9 cellular contexts compared by ENCODE assay signal in genomic region chr2:170525566-170525900, GRCh38.
DNase-seq lines count a peak whose midpoint lies in the region; ATAC-seq, FAIRE-seq and TF ChIP-seq lines count a peak whose summit lies in the region.
"Had no signal": no experiment of that assay in that cellular context is flagged by ENCODE, and none has a peak within 500 bp of the region (broad histone marks: within the 10 kb centered on the region; RNA-seq: fewer than 3 reads in every experiment).

No MANE protein-coding gene starts in this region.

- H2BK20ac ChIP-seq in IMR-90 (ENCODE audit: low read depth, low read length), result no peak overlapping the region

- no peaks in the 10 kb centered on the region for H3K9me1 ChIP-seq in IMR-90 (ENCODE audit: insufficient read depth, low read length)

- no peak overlapping the region for H3K56ac ChIP-seq in IMR-90 (ENCODE audit: extremely low read depth, insufficient read depth, low read length)

- TF ChIP-seq EP300 in HepG2 (IDR thresholded peaks at IDR 0.05; ENCODE audit: low read depth in 2 of 2, low read length in 2 of 2) (no peak), HepG2 (CRISPR knock-in tag; IDR thresholded peaks at IDR 0.05; ENCODE audit: borderline replicate concordance) (no peak)

- no peak overlapping the region for H2AK9ac ChIP-seq in IMR-90 (replicated peaks; ENCODE audit: low read depth, low read length, poor library complexity)

- dilution Hi-C loops in IMR-90 (cut with HindIII; ENCODE audit: low sequenced_read_pairs, unreplicated experiment), result no loop called here

- no peak overlapping the region for H4K91ac ChIP-seq in IMR-90 (ENCODE audit: insufficient read depth, low read depth, low read length)
- H4K91ac ChIP-seq in neuronal stem cell (ENCODE audit: low read depth, low read length, poor library complexity), result no peak overlapping the region

- intact Hi-C loops in IMR-90 (cut with micrococcal nuclease) (no loop called here), HepG2 (cut with micrococcal nuclease; ENCODE audit: unreplicated experiment) (no loop called here)

- H3K4me3 ChIP-seq in IMR-90 (ENCODE audit: insufficient read depth, low read depth, low read length) (no peak overlapping the region), cardiac fibroblast (replicated peaks in 1 of 2; ENCODE audit: low read depth in 2 of 2, low read length in 2 of 2) (no peak overlapping the region), HepG2 (replicated peaks in 1 of 3; ENCODE audit: insufficient read depth in 1 of 3, low read depth in 2 of 3, low read length in 3 of 3) (no peak overlapping the region), neuronal stem cell (ENCODE audit: low read length in 2 of 2) (no peak overlapping the region)
- H3K4me3 ChIP-seq: spleen had no signal

- ATAC-seq in IMR-90 (ENCODE audit: low read depth) (peak; percentile 84), HepG2 (no peak)

- WGBS in IMR-90 (ENCODE audit: extremely low coverage in 2 of 2, insufficient read length in 1 of 2), 2 experiments, result 0% methylated on average over 2 of the region's 5 CpGs; no CpG with 5 or more reads in 1 of the 2 experiments
- WGBS in HepG2 (ENCODE audit: low lambda C conversion rate), result 33% methylated on average over 5 of the region's 5 CpGs
- no CpG with 5 or more reads among the region's 5 CpGs for WGBS in neuronal stem cell (ENCODE audit: extremely low coverage in 2 of 2, insufficient read length in 2 of 2, insufficient replicate concordance in 1 of 2), 2 donors

- no peak for TF ChIP-seq CTCF in IMR-90 (conservative IDR thresholded peaks at IDR 0.05; ENCODE audit: low read depth, low read length)
- no peak for TF ChIP-seq CTCF in cardiac fibroblast (IDR thresholded peaks at IDR 0.05; ENCODE audit: low read depth, low read length)
- TF ChIP-seq CTCF in HepG2 (CRISPR knock-in tag; IDR thresholded peaks at IDR 0.05), result no peak

- H2AK5ac ChIP-seq in IMR-90 (ENCODE audit: low read depth, low read length) (no peak overlapping the region), neuronal stem cell (ENCODE audit: low read depth, low read length) (no peak overlapping the region)

- peaks cover 2% of the 10 kb centered on the region; the same call in 1 of the 2 replicates for H3K4me1 ChIP-seq in IMR-90 (ENCODE audit: control insufficient read depth, insufficient read depth, low read length)
- peaks cover 17% of the 10 kb centered on the region for H3K4me1 ChIP-seq in HepG2 (ENCODE audit: insufficient read depth, low read length)
- H3K4me1 ChIP-seq in neuronal stem cell (ENCODE audit: control insufficient read depth in 2 of 2, insufficient read depth in 1 of 2, low read depth in 1 of 2, low read length in 2 of 2), result peaks cover 0 to 11% of the 10 kb centered on the region in 2 donors
- H3K4me1 ChIP-seq: spleen had no signal

- TF ChIP-seq POLR2A in IMR-90 (IDR thresholded peaks at IDR 0.05; ENCODE audit: low read depth, low read length) (no peak), HepG2 (IDR thresholded peaks at IDR 0.05; ENCODE audit: insufficient read depth in 1 of 2, low read depth in 2 of 2, low read length in 2 of 2) (no peak)

- no peak overlapping the region for H4K8ac ChIP-seq in IMR-90 (ENCODE audit: low read depth in 2 of 2, low read length in 2 of 2)
- no peak overlapping the region for H4K8ac ChIP-seq in neuronal stem cell (ENCODE audit: low read depth, low read length)

- H2BK12ac ChIP-seq in neuronal stem cell (ENCODE audit: low read length), result no peak overlapping the region

- H3K4me2 ChIP-seq in IMR-90 (ENCODE audit: low read depth, low read length) (0 out of 2 replicates have a peak overlapping the region, but pooled peaks have one; percentile 31), HepG2 (ENCODE audit: low read depth, low read length) (no peak overlapping the region), neuronal stem cell (ENCODE audit: insufficient read depth, low read length, poor library complexity, severe bottlenecking) (no peak overlapping the region)

- FAIRE-seq in HepG2 (lab: Jason Lieb, UNC) (no peak), urothelium cell line (lab: Jason Lieb, UNC) (no peak)

- H3K27ac ChIP-seq in IMR-90 (ENCODE audit: insufficient read depth, low read length) (no peak overlapping the region), HepG2 (ENCODE audit: extremely low read length, insufficient read depth, low read length) (no peak overlapping the region), neuronal stem cell (replicated peaks; ENCODE audit: low read length) (no peak overlapping the region)
- H3K27ac ChIP-seq: spleen had no signal

- H3K23ac ChIP-seq in IMR-90 (ENCODE audit: low read depth, low read length), result no peak overlapping the region
- no peak overlapping the region for H3K23ac ChIP-seq in neuronal stem cell (ENCODE audit: low read depth, low read length, poor library complexity)

- CTCF ChIA-PET in IMR-90 (lab: Yijun Ruan, JAX), result interaction anchor here (0.7 kb wide), 1 partner anchor 52 kb away, joined by 3 read pairs; no protein-coding TSS in a partner anchor
- CTCF ChIA-PET in HepG2 (lab: Yijun Ruan, JAX; ENCODE audit: low intra/inter-chr PET ratio, low total read pairs), result no interaction called here

- H3K14ac ChIP-seq in IMR-90 (replicated peaks; ENCODE audit: low read depth, low read length) (no peak overlapping the region), neuronal stem cell (ENCODE audit: low read length) (no peak overlapping the region)

- no peaks in the 10 kb centered on the region for H3K79me1 ChIP-seq in IMR-90 (ENCODE audit: low read depth in 1 of 2, low read length in 2 of 2)
- no peaks in the 10 kb centered on the region for H3K79me1 ChIP-seq in neuronal stem cell (ENCODE audit: low read depth, low read length)

- in situ Hi-C loops in IMR-90 (cut with MboI; ENCODE audit: low sequenced_read_pairs) (no loop called here), HepG2 (cut with HindIII; ENCODE audit: extremely low pct_ligation_motif_present, low pct_unique_long_range_greater_than_20kb) (no loop called here)

- H2BK15ac ChIP-seq in IMR-90 (ENCODE audit: low read depth, low read length), result no peak overlapping the region
- no peak overlapping the region for H2BK15ac ChIP-seq in neuronal stem cell (ENCODE audit: low read length)

- BruUV-seq in IMR-90 (replicated peaks; lab: Mats Ljungman, UMichigan) (no TSS peak), HepG2 (replicated peaks; lab: Mats Ljungman, UMichigan) (no TSS peak)

- TF ChIP-seq RAD21 in IMR-90 (IDR thresholded peaks at IDR 0.05; ENCODE audit: low read length), result no peak
- TF ChIP-seq RAD21 in HepG2 (CRISPR knock-in tag; IDR thresholded peaks at IDR 0.05), result no peak

- H3K9ac ChIP-seq in IMR-90 (ENCODE audit: low read depth, low read length), result no peak overlapping the region
- H3K9ac ChIP-seq in HepG2 (ENCODE audit: insufficient read depth, low read depth, low read length), result no peak overlapping the region
- no peak overlapping the region for H3K9ac ChIP-seq in neuronal stem cell (ENCODE audit: low read depth, low read length, poor library complexity)

- H3K4ac ChIP-seq in IMR-90 (ENCODE audit: low read depth, low read length) (no peak overlapping the region), neuronal stem cell (ENCODE audit: low read length) (no peak overlapping the region)

- H2AFZ ChIP-seq in IMR-90 (replicated peaks; ENCODE audit: low read length, poor library complexity) (peak overlapping the region; percentile 9), HepG2 (ENCODE audit: low read length) (no peak overlapping the region), neuronal stem cell (ENCODE audit: low read length) (no peak overlapping the region)

- H4K20me1 ChIP-seq in IMR-90 (ENCODE audit: insufficient read depth, low read length), result no peaks in the 10 kb centered on the region
- H4K20me1 ChIP-seq in HepG2 (ENCODE audit: insufficient read depth, low read length), result no peaks in the 10 kb centered on the region

- H3K18ac ChIP-seq in IMR-90 (ENCODE audit: low read depth, low read length) (no peak overlapping the region), neuronal stem cell (ENCODE audit: low read length) (no peak overlapping the region)

- H3K27me3 ChIP-seq in IMR-90 (ENCODE audit: control insufficient read depth, insufficient read depth, low read length) (peaks cover 2% of the 10 kb centered on the region; the same call in 1 of the 2 replicates), HepG2 (ENCODE audit: control insufficient read depth in 1 of 2, insufficient read depth in 2 of 2, low read length in 2 of 2) (peaks cover 2 to 46% of the 10 kb centered on the region in 2 experiments; a peak in 3 of 5 replicates), neuronal stem cell (ENCODE audit: control insufficient read depth in 3 of 3, insufficient read depth in 3 of 3, low read depth in 1 of 3, low read length in 3 of 3) (peaks cover 0 to 3% (median 0%) of the 10 kb centered on the region in 3 experiments)

- H3K79me2 ChIP-seq in HepG2 (ENCODE audit: insufficient read depth, low read length), result no peaks in the 10 kb centered on the region

- no peak overlapping the region for H2BK5ac ChIP-seq in IMR-90 (ENCODE audit: low read depth, low read length, poor library complexity, severe bottlenecking)
- H2BK5ac ChIP-seq in neuronal stem cell (ENCODE audit: low read length), result no peak overlapping the region

- POLR2A ChIA-PET in IMR-90 (lab: Charles Lee; ENCODE audit: unreplicated experiment) (no interaction called here), HepG2 (lab: Yijun Ruan, JAX) (no interaction called here)

- no peak overlapping the region for H4K5ac ChIP-seq in IMR-90 (ENCODE audit: low read depth, low read length)

- DNase-seq in IMR-90 (peak; percentile 94), cardiac fibroblast (ENCODE audit: low read depth in 2 of 2) (peak; percentile 94 to 97), HepG2 (ENCODE audit: low spot score) (peak; percentile 24), urothelium cell line (ENCODE audit: low spot score) (peak; percentile 92), neuronal stem cell (ENCODE audit: low spot score) (no peak), NCI-H524 treated with DMSO at 0.1 percent for 48 hours (lab: John Stamatoyannopoulos, UW) (no peak)
- DNase-seq in NK-92 treated with Interleukin-12 subunit alpha and Interleukin-12 subunit beta, amount 100 ng/mL, for 24 hours (lab: John Stamatoyannopoulos, UW), result no peak
- DNase-seq: central memory CD4-positive, alpha-beta T cell; spleen had no signal

- H3K9me3 ChIP-seq in IMR-90 (ENCODE audit: control insufficient read depth, insufficient read depth, low read length) (no peaks in the 10 kb centered on the region), HepG2 (ENCODE audit: low read length) (no peaks in the 10 kb centered on the region), neuronal stem cell (replicated peaks in 1 of 2; ENCODE audit: control insufficient read depth in 2 of 2, insufficient read depth in 1 of 2, low read depth in 1 of 2, low read length in 2 of 2) (no peaks in the 10 kb centered on the region)
- H3K9me3 ChIP-seq: spleen had no signal

- peak overlapping the region; percentile 21; the same call in 1 of the 2 replicates for H2BK120ac ChIP-seq in IMR-90 (ENCODE audit: low read depth, low read length)
- H2BK120ac ChIP-seq in neuronal stem cell (ENCODE audit: low read depth, low read length), result no peak overlapping the region

- no peaks in the 10 kb centered on the region for H3K36me3 ChIP-seq in IMR-90 (ENCODE audit: control insufficient read depth, insufficient read depth, low read length)
- no peaks in the 10 kb centered on the region for H3K36me3 ChIP-seq in HepG2 (replicated peaks in 1 of 2; ENCODE audit: control insufficient read depth in 1 of 2, insufficient read depth in 2 of 2, low read length in 2 of 2)
- H3K36me3 ChIP-seq in neuronal stem cell (replicated peaks in 1 of 2; ENCODE audit: control insufficient read depth in 2 of 2, insufficient read depth in 2 of 2, low read length in 2 of 2), result peaks cover 0 to 1% of the 10 kb centered on the region in 2 donors
- H3K36me3 ChIP-seq: spleen had no signal

Comparison
In these comparisons a context has a peak if more than half of its experiments do, and no peak if none do; other contexts are left out.
1. DNase-seq: peak in IMR-90 (single experiment), cardiac fibroblast (2 of 2), HepG2 (single experiment) and urothelium cell line (single experiment); none in neuronal stem cell (single experiment), NK-92 treated with Interleukin-12 subunit alpha and Interleukin-12 subunit beta, amount 100 ng/mL, for 24 hours (single experiment) and NCI-H524 treated with DMSO at 0.1 percent for 48 hours (single experiment).